Comparison of ENCODE assay signal across 8 cellular contexts in genomic region chrX:91780698-91781097, GRCh38. TPM values are rescaled to one million over a fixed set of nuclear protein-coding genes. Genes with fewer than 3 reads are reported as not detected.
"Had no signal": no experiment of that assay in that cellular context is flagged by ENCODE, and none has a peak within 500 bp of the region (broad histone marks: within the 10 kb centered on the region; RNA-seq: fewer than 3 reads in every experiment).

No MANE protein-coding gene starts in this region.

RNA-seq across cellular contexts. Expression of gene PCDH11X, which starts 1.5 kb away (rescaled TPM):
- total RNA-seq: activated T-helper 17 cell treated with anti-CD3 and anti-CD28 coated beads, Interleukin-2, amount 50 U/mL, for 72 hours; dermis microvascular lymphatic vessel endothelial cell; mammary epithelial cell; naive thymus-derived CD4-positive, alpha-beta T cell; osteoblast; T-cell had no signal
- polyA plus RNA-seq: keratinocyte; mammary epithelial cell; naive thymus-derived CD4-positive, alpha-beta T cell; SK-N-SH had no signal
